Comparison of ENCODE assay signal across 15 cellular contexts in genomic region chr19:44799627-44800257, GRCh38. TPM values are rescaled to one million over a fixed set of nuclear protein-coding genes. Genes with fewer than 3 reads are reported as not detected.
DNase-seq lines count a peak whose midpoint lies in the region; ATAC-seq and TF ChIP-seq lines count a peak whose summit lies in the region.
"Had no signal": no experiment of that assay in that cellular context is flagged by ENCODE, and none has a peak within 500 bp of the region (broad histone marks: within the 10 kb centered on the region; RNA-seq: fewer than 3 reads in every experiment).

No MANE protein-coding gene starts in this region.

- no peaks in the 10 kb centered on the region for H3K79me2 ChIP-seq in HCT116 (ENCODE audit: insufficient read depth, low read length)

- H3K4me2 ChIP-seq in BLaER1 = peak overlapping the region; percentile 88
- H3K4me2 ChIP-seq in HCT116 (ENCODE audit: low read length) = no peak overlapping the region

- H3K27ac Mint-ChIP-seq in activated T-cell treated with anti-CD3 and anti-CD28 coated beads, Interleukin-2, amount 50 U/mL, for 72 hours = no peak overlapping the region
- H3K27ac Mint-ChIP-seq: activated CD4-positive, alpha-beta T cell treated with anti-CD3 and anti-CD28 coated beads, Interleukin-2, amount 10 ng/mL, durations not matched to agents 24 days and 14 days; stimulated activated naive B cell treated with anti-CD40 and anti-IgM and Interleukin-4, amounts not matched to agents 10 μg/mL and 1 μg/mL and 100 μg/mL, for 72 hours had no signal

- no peaks in the 10 kb centered on the region for H3K9me2 ChIP-seq in HCT116 (ENCODE audit: insufficient read depth)

- TF ChIP-seq RAD21 in HCT116 (IDR thresholded peaks at IDR 0.05; ENCODE audit: low read depth) = no peak

- H3K27ac ChIP-seq in BLaER1 (peak overlapping the region; percentile 73), HCT116 (ENCODE audit: low read depth, low read length) (no peak overlapping the region), VCaP (peak overlapping the region; percentile 100), right lobe of liver (peak overlapping the region in 1 of 3 donors; percentile 14)
- H3K27ac ChIP-seq: esophagus muscularis mucosa, GM23248, thoracic aorta had no signal

- H3K9me3 ChIP-seq in BLaER1 (no peaks in the 10 kb centered on the region), HCT116 (ENCODE audit: control insufficient read depth in 1 of 2, insufficient read depth in 1 of 2, low read depth in 1 of 2, low read length in 2 of 2) (peaks cover 0 to 3% of the 10 kb centered on the region in 2 experiments; a peak in 1 of 4 replicates), right lobe of liver (no peaks in the 10 kb centered on the region)
- H3K9me3 ChIP-seq: esophagus muscularis mucosa, thoracic aorta had no signal

- intact Hi-C loops in HCT116 (cut with micrococcal nuclease) = loop anchor here (5.0 kb wide), 1 partner anchor 538 kb away; no protein-coding TSS in a partner anchor
- intact Hi-C loops in right lobe of liver (cut with DNase I) = loop anchor here in 1 of 2 donors (10.0 kb wide), 1 partner anchor 45 kb away; the partner anchor contains the start of gene NECTIN2

- RAD21 ChIA-PET in HCT116 (lab: Charles Lee; ENCODE audit: low non-redundant PET in 1 of 2, low total read pairs in 2 of 2, uncharacterized antibody in 2 of 2, unreplicated experiment in 2 of 2) = no interaction called here

- TF ChIP-seq CTCF in HCT116 (IDR thresholded peaks at IDR 0.05 in 2 of 3, conservative IDR thresholded peaks at IDR 0.05 in 1 of 3; ENCODE audit: borderline replicate concordance in 1 of 3, insufficient read depth in 1 of 3, low read depth in 2 of 3, low read length in 2 of 3) (no peak), VCaP (conservative IDR thresholded peaks at IDR 0.05) (no peak), right lobe of liver (IDR thresholded peaks at IDR 0.05) (no peak)

- H3K4me3 ChIP-seq in BLaER1 (no peak overlapping the region), HCT116 (replicated peaks in 1 of 2; ENCODE audit: low read depth in 1 of 2, low read length in 2 of 2) (no peak overlapping the region), right lobe of liver (no peak overlapping the region)
- H3K4me3 ChIP-seq: esophagus muscularis mucosa, GM23248, thoracic aorta had no signal

- POLR2A ChIA-PET in HCT116 (lab: Charles Lee) = no interaction called here

- BruUV-seq in HCT116 (replicated peaks; lab: Mats Ljungman, UMichigan) = no TSS peak

- CTCF ChIA-PET in HCT116 (lab: Charles Lee) = interaction anchor here (1.3 kb wide), 1 partner anchor 45 kb away, joined by 3 read pairs; no protein-coding TSS in a partner anchor

- 38% methylated on average over 5 of the region's 9 CpGs for WGBS in right lobe of liver (ENCODE audit: insufficient coverage, low coverage, low lambda C conversion rate, missing lambda C conversion rate)

- H3K36me3 Mint-ChIP-seq in activated T-cell treated with anti-CD3 and anti-CD28 coated beads, Interleukin-2, amount 50 U/mL, for 72 hours (ENCODE audit: insufficient read depth in 2 of 2) = no peaks in the 10 kb centered on the region

- no peaks in the 10 kb centered on the region for H3K27me3 ChIP-seq in BLaER1
- H3K27me3 ChIP-seq in HCT116 (ENCODE audit: insufficient read depth, low read length) = no peaks in the 10 kb centered on the region
- no peaks in the 10 kb centered on the region for H3K27me3 ChIP-seq in right lobe of liver
- H3K27me3 ChIP-seq: esophagus muscularis mucosa had no signal

- ATAC-seq in HCT116 (peak; percentile 17), right lobe of liver (peak; percentile 46 to 62 (median 58)), GM18861 (IDR thresholded peaks at IDR 0.05; ENCODE audit: unreplicated experiment) (no peak)
- ATAC-seq in activated T-cell treated with anti-CD3 and anti-CD28 coated beads, Interleukin-2, amount 50 U/mL, for 72 hours (replicated peaks in 1 of 2) = no peak

- H3K27me3 Mint-ChIP-seq in activated T-cell treated with anti-CD3 and anti-CD28 coated beads, Interleukin-2, amount 50 U/mL, for 72 hours (ENCODE audit: low read depth) = no peaks in the 10 kb centered on the region
- H3K27me3 Mint-ChIP-seq: activated CD4-positive, alpha-beta T cell treated with anti-CD3 and anti-CD28 coated beads, Interleukin-2, amount 10 ng/mL, durations not matched to agents 24 days and 14 days had no signal

- H3K9ac ChIP-seq in BLaER1 (peak overlapping the region; percentile 25; the same call in 1 of the 2 replicates), HCT116 (ENCODE audit: low read length) (no peak overlapping the region)
- H3K9ac ChIP-seq: GM23248 had no signal

- no peak overlapping the region for H3K4me3 Mint-ChIP-seq in activated T-cell treated with anti-CD3 and anti-CD28 coated beads, Interleukin-2, amount 50 U/mL, for 72 hours
- H3K4me3 Mint-ChIP-seq: activated CD4-positive, alpha-beta T cell treated with anti-CD3 and anti-CD28 coated beads, Interleukin-2, amount 10 ng/mL, durations not matched to agents 24 days and 14 days; stimulated activated naive B cell treated with anti-CD40 and anti-IgM and Interleukin-4, amounts not matched to agents 10 μg/mL and 1 μg/mL and 100 μg/mL, for 72 hours had no signal

- no peak overlapping the region for H2AFZ ChIP-seq in HCT116 (ENCODE audit: low read depth, low read length, poor library complexity, severe bottlenecking)
- H2AFZ ChIP-seq: GM23248 had no signal

- peaks cover 8% of the 10 kb centered on the region for H3K4me1 Mint-ChIP-seq in activated T-cell treated with anti-CD3 and anti-CD28 coated beads, Interleukin-2, amount 50 U/mL, for 72 hours (ENCODE audit: low read depth)

- peaks cover 70% of the 10 kb centered on the region for H3K4me1 ChIP-seq in BLaER1
- H3K4me1 ChIP-seq in HCT116 (ENCODE audit: control insufficient read depth in 1 of 2, insufficient read depth in 2 of 2, low read length in 2 of 2) = peaks cover 3 to 9% of the 10 kb centered on the region in 2 experiments; a peak in 3 of 4 replicates
- H3K4me1 ChIP-seq in right lobe of liver = peaks cover 0 to 27% (median 19%) of the 10 kb centered on the region in 4 donors

- no peaks in the 10 kb centered on the region for H4K20me1 ChIP-seq in BLaER1
- no peaks in the 10 kb centered on the region for H4K20me1 ChIP-seq in HCT116 (ENCODE audit: insufficient read depth)

- DNase-seq in HCT116 (ENCODE audit: low read depth, low spot score) = no peak
- no peak for DNase-seq in right lobe of liver
- DNase-seq in GM19240 (ENCODE audit: insufficient read length, low spot score) = no peak
- DNase-seq in activated T-cell treated with anti-CD3 and anti-CD28 coated beads, Interleukin-2, amount 50 U/mL, for 72 hours = no peak
- no peak for DNase-seq in NCI-H446 (lab: John Stamatoyannopoulos, UW)

- TF ChIP-seq POLR2A in HCT116 (IDR thresholded peaks at IDR 0.05; ENCODE audit: borderline replicate concordance, extremely low read depth, insufficient read depth, insufficient read length) (no peak), right lobe of liver (IDR thresholded peaks at IDR 0.05) (no peak)

- H3K9me3 Mint-ChIP-seq in activated T-cell treated with anti-CD3 and anti-CD28 coated beads, Interleukin-2, amount 50 U/mL, for 72 hours = no peaks in the 10 kb centered on the region
- H3K9me3 Mint-ChIP-seq: activated CD4-positive, alpha-beta T cell treated with anti-CD3 and anti-CD28 coated beads, Interleukin-2, amount 10 ng/mL, durations not matched to agents 24 days and 14 days; stimulated activated naive B cell treated with anti-CD40 and anti-IgM and Interleukin-4, amounts not matched to agents 10 μg/mL and 1 μg/mL and 100 μg/mL, for 72 hours had no signal

- no peaks in the 10 kb centered on the region for H3K36me3 ChIP-seq in BLaER1
- H3K36me3 ChIP-seq in HCT116 (ENCODE audit: control insufficient read depth in 1 of 2, insufficient read depth in 2 of 2, low read length in 2 of 2) = peaks cover 13 to 24% of the 10 kb centered on the region in 2 experiments; a peak in 3 of 4 replicates
- no peaks in the 10 kb centered on the region for H3K36me3 ChIP-seq in right lobe of liver
- H3K36me3 ChIP-seq: esophagus muscularis mucosa, thoracic aorta had no signal

TF ChIP-seq in HCT116, 20 proteins besides CTCF, POLR2A, EP300 and RAD21 (continues in another document):
- no peak for TF ChIP-seq EZH2 (IDR thresholded peaks at IDR 0.05)
- no peak for TF ChIP-seq FOSL1 (IDR thresholded peaks at IDR 0.05; ENCODE audit: low read depth)
- no peak for TF ChIP-seq EZH2phosphoT487 (IDR thresholded peaks at IDR 0.05; ENCODE audit: borderline replicate concordance)
- TF ChIP-seq CBX3 (IDR thresholded peaks at IDR 0.05; ENCODE audit: low read depth) = no peak
- no peak for TF ChIP-seq TCF7L2 (IDR thresholded peaks at IDR 0.05; ENCODE audit: borderline replicate concordance, extremely low read depth, insufficient read depth, insufficient read length)
- TF ChIP-seq SIN3A (IDR thresholded peaks at IDR 0.05; ENCODE audit: low read depth) = no peak
- TF ChIP-seq ZFX (IDR thresholded peaks at IDR 0.05) = no peak

RNA-seq across cellular contexts. Expression of gene BCAM, which starts 9.2 kb away (rescaled TPM):
- total RNA-seq in HCT116 (2021; ENCODE audit: unreplicated experiment) = 78.7 TPM
- polyA plus RNA-seq in HCT116 (2012) = 64.0 and 72.3 TPM in 2 replicates
- 10 to 100 TPM; 26.5 to 48.3 (median 32.7) TPM for total RNA-seq in right lobe of liver
- under 1 TPM in 1 of 2 donors, not detected in 1; 0.21 TPM for total RNA-seq in activated T-cell treated with anti-CD3 and anti-CD28 coated beads, Interleukin-2, amount 50 U/mL, for 72 hours
- total RNA-seq: activated CD4-positive, alpha-beta T cell treated with anti-CD3 and anti-CD28 coated beads, Interleukin-2, amount 10 ng/mL, durations not matched to agents 24 days and 14 days had no signal

RNA-seq across cellular contexts. Expression of gene CBLC, which starts 22.1 kb away (rescaled TPM):
- total RNA-seq in HCT116 (2021; ENCODE audit: unreplicated experiment) = 54.3 TPM
- polyA plus RNA-seq in HCT116 (2012) = 54.5 and 58.3 TPM in 2 replicates
- total RNA-seq in right lobe of liver = 10 to 100 TPM in 5 of 6 experiments, 1 to 10 TPM in 1; 9.8 to 19.4 (median 15.6) TPM
- not detected for total RNA-seq in activated T-cell treated with anti-CD3 and anti-CD28 coated beads, Interleukin-2, amount 50 U/mL, for 72 hours
- total RNA-seq: activated CD4-positive, alpha-beta T cell treated with anti-CD3 and anti-CD28 coated beads, Interleukin-2, amount 10 ng/mL, durations not matched to agents 24 days and 14 days; GM23248; left ventricle myocardium superior; osteocyte had no signal
- polyA plus RNA-seq: GM23248 had no signal

RNA-seq across cellular contexts. Expression of gene NECTIN2, which starts 46.4 kb away (rescaled TPM):
- total RNA-seq in HCT116 (2021; ENCODE audit: unreplicated experiment) (96.3 TPM), right lobe of liver (100 to 1,000 TPM in 1 of 6 experiments, 10 to 100 TPM in 5; 63.5 to 127 (median 87.4) TPM)
- 130 and 166 TPM in 2 replicates for polyA plus RNA-seq in HCT116 (2012)
- total RNA-seq in activated T-cell treated with anti-CD3 and anti-CD28 coated beads, Interleukin-2, amount 50 U/mL, for 72 hours = 1 to 10 TPM; 2.8 to 3.3 TPM

RNA-seq across cellular contexts. Expression of gene BCL3, which starts 51.2 kb away (rescaled TPM):
- 37.9 TPM for total RNA-seq in HCT116 (2021; ENCODE audit: unreplicated experiment)
- polyA plus RNA-seq in HCT116 (2012) = 33.1 and 43.5 TPM in 2 replicates
- total RNA-seq in right lobe of liver = 10 to 100 TPM; 24.1 to 95.6 (median 31.3) TPM
- 100 to 1,000 TPM; 192 to 208 TPM for total RNA-seq in activated T-cell treated with anti-CD3 and anti-CD28 coated beads, Interleukin-2, amount 50 U/mL, for 72 hours

Comparison
In these comparisons a context has a peak if more than half of its experiments do, and no peak if none do; other contexts are left out.
1. ATAC-seq: peak in HCT116 (single experiment) and right lobe of liver (4 of 4); none in GM18861 (single experiment) and activated T-cell treated with anti-CD3 and anti-CD28 coated beads, Interleukin-2, amount 50 U/mL, for 72 hours (0 of 2).
2. RNA of gene BCAM, which starts 9.2 kb away (total RNA-seq): 78.7 TPM in HCT116 (single experiment) and 26.5 to 48.3 TPM in right lobe of liver; 0.21 TPM in activated T-cell treated with anti-CD3 and anti-CD28 coated beads, Interleukin-2, amount 50 U/mL, for 72 hours; every median in the first group is over 10 times any median in the second.
3. RNA of gene CBLC, which starts 22.1 kb away (total RNA-seq): 54.3 TPM in HCT116 (single experiment) and 9.8 to 19.4 TPM in right lobe of liver; not detected in activated T-cell treated with anti-CD3 and anti-CD28 coated beads, Interleukin-2, amount 50 U/mL, for 72 hours; every median in the first group is over 4 times any median in the second.
4. RNA of gene NECTIN2, which starts 46.4 kb away (total RNA-seq): 96.3 TPM in HCT116 (single experiment) and 63.5 to 127 TPM in right lobe of liver; 2.8 to 3.3 TPM in activated T-cell treated with anti-CD3 and anti-CD28 coated beads, Interleukin-2, amount 50 U/mL, for 72 hours; every median in the first group is over 10 times any median in the second.